ENCODE assay signal across 1 cellular context in the genomic region with DNA sequence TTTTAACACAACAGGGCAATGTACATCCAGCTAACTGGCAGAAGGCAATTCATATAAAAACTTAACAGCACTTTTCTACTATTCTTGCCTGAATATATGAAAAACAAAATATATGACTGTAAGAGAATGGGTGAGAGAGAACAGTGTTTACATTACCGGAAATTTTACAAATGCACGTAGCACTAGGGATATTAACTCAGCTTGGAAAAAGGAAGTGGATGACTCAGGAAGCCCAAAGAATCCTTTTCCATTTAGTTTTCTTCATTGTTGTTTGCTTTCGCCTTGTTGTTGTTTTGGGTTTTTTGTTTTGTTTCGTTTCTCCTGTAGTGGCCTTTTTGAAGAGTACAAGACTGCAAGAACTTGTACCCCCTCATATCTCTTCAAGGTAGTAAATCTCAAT.
TF ChIP-seq lines count a peak whose summit lies in the region.

No MANE protein-coding gene starts in this region.

TF ChIP-seq in GM23338, 12 proteins besides CTCF, POLR2A, EP300 and RAD21 (continued from another document):
- no peak for TF ChIP-seq ZNF114 (CRISPR knock-in tag; IDR thresholded peaks at IDR 0.05)
- TF ChIP-seq, protein P1, sequence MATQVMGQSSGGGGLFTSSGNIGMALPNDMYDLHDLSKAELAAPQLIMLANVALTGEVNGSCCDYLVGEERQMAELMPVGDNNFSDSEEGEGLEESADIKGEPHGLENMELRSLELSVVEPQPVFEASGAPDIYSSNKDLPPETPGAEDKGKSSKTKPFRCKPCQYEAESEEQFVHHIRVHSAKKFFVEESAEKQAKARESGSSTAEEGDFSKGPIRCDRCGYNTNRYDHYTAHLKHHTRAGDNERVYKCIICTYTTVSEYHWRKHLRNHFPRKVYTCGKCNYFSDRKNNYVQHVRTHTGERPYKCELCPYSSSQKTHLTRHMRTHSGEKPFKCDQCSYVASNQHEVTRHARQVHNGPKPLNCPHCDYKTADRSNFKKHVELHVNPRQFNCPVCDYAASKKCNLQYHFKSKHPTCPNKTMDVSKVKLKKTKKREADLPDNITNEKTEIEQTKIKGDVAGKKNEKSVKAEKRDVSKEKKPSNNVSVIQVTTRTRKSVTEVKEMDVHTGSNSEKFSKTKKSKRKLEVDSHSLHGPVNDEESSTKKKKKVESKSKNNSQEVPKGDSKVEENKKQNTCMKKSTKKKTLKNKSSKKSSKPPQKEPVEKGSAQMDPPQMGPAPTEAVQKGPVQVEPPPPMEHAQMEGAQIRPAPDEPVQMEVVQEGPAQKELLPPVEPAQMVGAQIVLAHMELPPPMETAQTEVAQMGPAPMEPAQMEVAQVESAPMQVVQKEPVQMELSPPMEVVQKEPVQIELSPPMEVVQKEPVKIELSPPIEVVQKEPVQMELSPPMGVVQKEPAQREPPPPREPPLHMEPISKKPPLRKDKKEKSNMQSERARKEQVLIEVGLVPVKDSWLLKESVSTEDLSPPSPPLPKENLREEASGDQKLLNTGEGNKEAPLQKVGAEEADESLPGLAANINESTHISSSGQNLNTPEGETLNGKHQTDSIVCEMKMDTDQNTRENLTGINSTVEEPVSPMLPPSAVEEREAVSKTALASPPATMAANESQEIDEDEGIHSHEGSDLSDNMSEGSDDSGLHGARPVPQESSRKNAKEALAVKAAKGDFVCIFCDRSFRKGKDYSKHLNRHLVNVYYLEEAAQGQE (IDR thresholded peaks at IDR 0.05; ENCODE audit: unreplicated experiment), result no peak
- TF ChIP-seq, protein P2, sequence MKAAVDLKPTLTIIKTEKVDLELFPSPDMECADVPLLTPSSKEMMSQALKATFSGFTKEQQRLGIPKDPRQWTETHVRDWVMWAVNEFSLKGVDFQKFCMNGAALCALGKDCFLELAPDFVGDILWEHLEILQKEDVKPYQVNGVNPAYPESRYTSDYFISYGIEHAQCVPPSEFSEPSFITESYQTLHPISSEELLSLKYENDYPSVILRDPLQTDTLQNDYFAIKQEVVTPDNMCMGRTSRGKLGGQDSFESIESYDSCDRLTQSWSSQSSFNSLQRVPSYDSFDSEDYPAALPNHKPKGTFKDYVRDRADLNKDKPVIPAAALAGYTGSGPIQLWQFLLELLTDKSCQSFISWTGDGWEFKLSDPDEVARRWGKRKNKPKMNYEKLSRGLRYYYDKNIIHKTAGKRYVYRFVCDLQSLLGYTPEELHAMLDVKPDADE (IDR thresholded peaks at IDR 0.05), result no peak
- TF ChIP-seq POLR2AphosphoS5 (IDR thresholded peaks at IDR 0.05; ENCODE audit: low read depth), result no peak
- TF ChIP-seq STAT1 (IDR thresholded peaks at IDR 0.05; ENCODE audit: unreplicated experiment), result no peak
- TF ChIP-seq EZH2phosphoT487 (IDR thresholded peaks at IDR 0.05; ENCODE audit: unreplicated experiment), result no peak
- TF ChIP-seq NANOG (IDR thresholded peaks at IDR 0.05; ENCODE audit: borderline replicate concordance), result no peak
- TF ChIP-seq CREB1 (CRISPR knock-in tag; IDR thresholded peaks at IDR 0.05; ENCODE audit: low read depth), result no peak
- TF ChIP-seq ZNF331 (CRISPR knock-in tag; IDR thresholded peaks at IDR 0.05; ENCODE audit: low read depth), result no peak
- no peak for TF ChIP-seq EZH2 (IDR thresholded peaks at IDR 0.05; ENCODE audit: low read depth, unreplicated experiment)
